In the genomic region with DNA sequence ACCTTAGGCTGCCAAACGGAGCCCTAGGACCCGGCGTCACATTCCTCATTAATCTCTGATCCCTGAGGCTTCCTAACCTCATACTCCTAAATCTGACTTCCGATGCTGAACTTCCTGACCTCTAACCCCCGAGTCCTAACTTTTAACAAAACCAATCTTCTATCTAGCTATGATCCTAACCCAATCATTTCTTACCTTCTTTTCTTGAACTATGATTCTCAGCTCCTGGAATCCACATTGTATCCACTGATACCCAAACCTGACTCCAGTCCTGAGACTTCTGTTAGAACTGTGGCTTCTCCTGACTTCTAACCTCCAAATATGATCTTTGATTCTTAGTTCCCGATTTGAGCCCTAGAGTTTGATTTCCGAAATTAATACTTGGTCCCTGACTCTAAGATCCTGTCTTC, we compare ENCODE assay signal across 1 cellular context.
A peak's percentile ranks its signal among the peaks of the same experiment; 100 is the strongest.
TF ChIP-seq lines count a peak whose summit lies in the region.

No MANE protein-coding gene starts in this region.

TF ChIP-seq in IMR-90, 13 proteins besides CTCF, POLR2A, EP300 and RAD21:
- TF ChIP-seq, protein P1, sequence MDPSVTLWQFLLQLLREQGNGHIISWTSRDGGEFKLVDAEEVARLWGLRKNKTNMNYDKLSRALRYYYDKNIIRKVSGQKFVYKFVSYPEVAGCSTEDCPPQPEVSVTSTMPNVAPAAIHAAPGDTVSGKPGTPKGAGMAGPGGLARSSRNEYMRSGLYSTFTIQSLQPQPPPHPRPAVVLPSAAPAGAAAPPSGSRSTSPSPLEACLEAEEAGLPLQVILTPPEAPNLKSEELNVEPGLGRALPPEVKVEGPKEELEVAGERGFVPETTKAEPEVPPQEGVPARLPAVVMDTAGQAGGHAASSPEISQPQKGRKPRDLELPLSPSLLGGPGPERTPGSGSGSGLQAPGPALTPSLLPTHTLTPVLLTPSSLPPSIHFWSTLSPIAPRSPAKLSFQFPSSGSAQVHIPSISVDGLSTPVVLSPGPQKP (IDR thresholded peaks at IDR 0.05; ENCODE audit: borderline replicate concordance, low read depth, low read length), result no peak
- TF ChIP-seq, protein P2, sequence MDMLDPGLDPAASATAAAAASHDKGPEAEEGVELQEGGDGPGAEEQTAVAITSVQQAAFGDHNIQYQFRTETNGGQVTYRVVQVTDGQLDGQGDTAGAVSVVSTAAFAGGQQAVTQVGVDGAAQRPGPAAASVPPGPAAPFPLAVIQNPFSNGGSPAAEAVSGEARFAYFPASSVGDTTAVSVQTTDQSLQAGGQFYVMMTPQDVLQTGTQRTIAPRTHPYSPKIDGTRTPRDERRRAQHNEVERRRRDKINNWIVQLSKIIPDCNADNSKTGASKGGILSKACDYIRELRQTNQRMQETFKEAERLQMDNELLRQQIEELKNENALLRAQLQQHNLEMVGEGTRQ (IDR thresholded peaks at IDR 0.05; ENCODE audit: low read depth, low read length), result peak; percentile 72; the same call in 1 of the 2 replicates
- no peak for TF ChIP-seq BHLHE40 (IDR thresholded peaks at IDR 0.05; ENCODE audit: low read depth, low read length)
- no peak for TF ChIP-seq RFX5 (IDR thresholded peaks at IDR 0.05; ENCODE audit: low read depth, low read length)
- no peak for TF ChIP-seq FOS (IDR thresholded peaks at IDR 0.05; ENCODE audit: low read depth, low read length)
- TF ChIP-seq CHD1 (IDR thresholded peaks at IDR 0.05; ENCODE audit: low read depth, low read length), result no peak
- no peak for TF ChIP-seq NFE2L2 (IDR thresholded peaks at IDR 0.05; ENCODE audit: low read depth, low read length)
